Comparison of ENCODE assay signal across 17 cellular contexts in genomic region chr7:156889089-156889488, GRCh38. TPM values are rescaled to one million over a fixed set of nuclear protein-coding genes. Genes with fewer than 3 reads are reported as not detected.
DNase-seq lines count a peak whose midpoint lies in the region; ATAC-seq and TF ChIP-seq lines count a peak whose summit lies in the region.
"Had no signal": no experiment of that assay in that cellular context is flagged by ENCODE, and none has a peak within 500 bp of the region (broad histone marks: within the 10 kb centered on the region; RNA-seq: fewer than 3 reads in every experiment).

No MANE protein-coding gene starts in this region.

- intact Hi-C loops in MCF 10A (cut with micrococcal nuclease), result no loop called here
- intact Hi-C loops in mammary epithelial cell (cut with micrococcal nuclease), result no loop called here
- intact Hi-C loops in Right ventricle myocardium inferior (cut with DNase I), result no loop called here

- peaks cover 25% of the 10 kb centered on the region for H3K4me1 Mint-ChIP-seq in MCF 10A (ENCODE audit: insufficient read depth, unreplicated experiment)
- peaks cover 18% of the 10 kb centered on the region for H3K4me1 Mint-ChIP-seq in neural crest cell
- H3K4me1 Mint-ChIP-seq in activated T-helper 17 cell treated with anti-CD3 and anti-CD28 coated beads, Interleukin-2, amount 50 U/mL, for 72 hours, result peaks cover 19% of the 10 kb centered on the region

- peaks cover 4% of the 10 kb centered on the region for H3K4me1 ChIP-seq in mammary epithelial cell (ENCODE audit: insufficient read depth, low read length)

- no peak overlapping the region for H3K4me3 ChIP-seq in mammary epithelial cell (replicated peaks in 1 of 3; ENCODE audit: insufficient read depth in 1 of 3, low read depth in 2 of 3, low read length in 3 of 3)
- H3K4me3 ChIP-seq: gastrocnemius medialis, ovary, testis had no signal

- BruUV-seq in MCF 10A (replicated peaks; lab: Mats Ljungman, UMichigan), result no TSS peak
- no TSS peak for BruUV-seq in mammary epithelial cell (replicated peaks; lab: Mats Ljungman, UMichigan)

- H3K27ac Mint-ChIP-seq in MCF 10A (ENCODE audit: low read depth, unreplicated experiment), result peak overlapping the region; percentile 46
- H3K27ac Mint-ChIP-seq in neural crest cell (ENCODE audit: unreplicated experiment), result no peak overlapping the region
- no peak overlapping the region for H3K27ac Mint-ChIP-seq in activated T-helper 17 cell treated with anti-CD3 and anti-CD28 coated beads, Interleukin-2, amount 50 U/mL, for 72 hours
- H3K27ac Mint-ChIP-seq: activated CD8-positive, alpha-beta T cell treated with anti-CD3 and anti-CD28 coated beads, Interleukin-2, amount 10 ng/mL, durations not matched to agents 7 days and 5 days had no signal

- no peak overlapping the region for H3K27ac ChIP-seq in mammary epithelial cell (ENCODE audit: insufficient read depth, low read depth, low read length)
- H3K27ac ChIP-seq: HL-60, KMS-11, ovary, testis, WERI-Rb-1 had no signal

- H2AFZ ChIP-seq in mammary epithelial cell (ENCODE audit: low read depth, low read length), result no peak overlapping the region

- H4K20me1 ChIP-seq in mammary epithelial cell (ENCODE audit: insufficient read depth, low read length), result no peaks in the 10 kb centered on the region

- H3K9me3 Mint-ChIP-seq in MCF 10A (ENCODE audit: unreplicated experiment) (no peaks in the 10 kb centered on the region), neural crest cell (no peaks in the 10 kb centered on the region)
- no peaks in the 10 kb centered on the region for H3K9me3 Mint-ChIP-seq in activated T-helper 17 cell treated with anti-CD3 and anti-CD28 coated beads, Interleukin-2, amount 50 U/mL, for 72 hours

- H3K27me3 ChIP-seq in mammary epithelial cell (ENCODE audit: insufficient read depth, low read length), result peaks cover 2% of the 10 kb centered on the region
- H3K27me3 ChIP-seq: gastrocnemius medialis, ovary, testis had no signal

- no peaks in the 10 kb centered on the region for H3K9me3 ChIP-seq in mammary epithelial cell (replicated peaks; ENCODE audit: insufficient read depth, low read length)
- H3K9me3 ChIP-seq: gastrocnemius medialis, ovary, testis had no signal

- H3K9ac ChIP-seq in mammary epithelial cell (ENCODE audit: insufficient read depth, low read length), result no peak overlapping the region
- H3K9ac ChIP-seq: KMS-11 had no signal

- ATAC-seq in Right ventricle myocardium inferior, result no peak
- ATAC-seq in activated T-helper 17 cell treated with anti-CD3 and anti-CD28 coated beads, Interleukin-2, amount 50 U/mL, for 72 hours (replicated peaks), result no peak
- ATAC-seq: activated CD8-positive, alpha-beta T cell treated with anti-CD3 and anti-CD28 coated beads, Interleukin-2, amount 10 ng/mL, durations not matched to agents 7 days and 5 days; gastrocnemius medialis; left lobe of liver had no signal

- POLR2A ChIA-PET in MCF 10A (lab: Yijun Ruan, JAX), result interaction anchor here (0.7 kb wide), 1 partner anchor 64 kb away, joined by 3 read pairs; no protein-coding TSS in a partner anchor

- H3K79me2 ChIP-seq in mammary epithelial cell (ENCODE audit: insufficient read depth, low read length), result peaks cover 75% of the 10 kb centered on the region

- CTCF ChIA-PET in MCF 10A (lab: Yijun Ruan, JAX) (no interaction called here), mammary epithelial cell (lab: Charles Lee; ENCODE audit: low non-redundant PET) (no interaction called here)

- TF ChIP-seq CTCF in MCF 10A (IDR thresholded peaks at IDR 0.05; ENCODE audit: unreplicated experiment), result no peak
- TF ChIP-seq CTCF in mammary epithelial cell (conservative IDR thresholded peaks at IDR 0.05 in 1 of 2, IDR thresholded peaks at IDR 0.05 in 1 of 2; ENCODE audit: extremely low read depth in 1 of 2, insufficient read depth in 1 of 2, low read depth in 1 of 2, low read length in 2 of 2), result no peak
- no peak for TF ChIP-seq CTCF in neural crest cell (conservative IDR thresholded peaks at IDR 0.05)

- H3K36me3 ChIP-seq in mammary epithelial cell (ENCODE audit: insufficient read depth, low read length), result peaks cover 3% of the 10 kb centered on the region
- H3K36me3 ChIP-seq: gastrocnemius medialis, ovary, WERI-Rb-1 had no signal

- 82% methylated on average over 1 of the region's 1 CpG for WGBS in mammary epithelial cell (ENCODE audit: low coverage, missing lambda C conversion rate)

- no peak overlapping the region for H3K4me2 ChIP-seq in mammary epithelial cell (ENCODE audit: insufficient read depth, low read depth, low read length)
- H3K4me2 ChIP-seq: KMS-11 had no signal

- H3K27me3 Mint-ChIP-seq in MCF 10A (ENCODE audit: insufficient read depth, unreplicated experiment) (no peaks in the 10 kb centered on the region), neural crest cell (ENCODE audit: low read depth) (no peaks in the 10 kb centered on the region)
- no peaks in the 10 kb centered on the region for H3K27me3 Mint-ChIP-seq in activated T-helper 17 cell treated with anti-CD3 and anti-CD28 coated beads, Interleukin-2, amount 50 U/mL, for 72 hours
- H3K27me3 Mint-ChIP-seq: CD8-positive, alpha-beta memory T cell had no signal

- DNase-seq in MCF 10A (ENCODE audit: unreplicated experiment), result peak; percentile 53
- DNase-seq in mammary epithelial cell, result no peak
- peak; percentile 43 for DNase-seq in NCI-H2107 (lab: John Stamatoyannopoulos, UW)
- DNase-seq in SK-N-DZ (ENCODE audit: low spot score), result peak; percentile 26
- no peak for DNase-seq in neural crest cell (ENCODE audit: low read depth, low spot score)
- DNase-seq in Right ventricle myocardium inferior (ENCODE audit: missing footprints), result no peak
- no peak for DNase-seq in medulla oblongata (ENCODE audit: extremely low spot score)
- DNase-seq: activated CD8-positive, alpha-beta T cell treated with anti-CD3 and anti-CD28 coated beads, Interleukin-2, amount 10 ng/mL, durations not matched to agents 7 days and 5 days; CD8-positive, alpha-beta memory T cell; gastrocnemius medialis; ovary; WERI-Rb-1 had no signal

- H3K36me3 Mint-ChIP-seq in MCF 10A (ENCODE audit: insufficient read depth, unreplicated experiment), result peaks cover 14% of the 10 kb centered on the region
- H3K36me3 Mint-ChIP-seq in neural crest cell (ENCODE audit: low read depth), result peaks cover 15% of the 10 kb centered on the region
- H3K36me3 Mint-ChIP-seq in activated T-helper 17 cell treated with anti-CD3 and anti-CD28 coated beads, Interleukin-2, amount 50 U/mL, for 72 hours (ENCODE audit: low read depth), result no peaks in the 10 kb centered on the region

- in situ Hi-C loops in mammary epithelial cell (cut with MboI; ENCODE audit: low sequenced_read_pairs in 2 of 2), result no loop called here

- no peak overlapping the region for H3K4me3 Mint-ChIP-seq in MCF 10A (ENCODE audit: unreplicated experiment)
- peak overlapping the region; percentile 39 for H3K4me3 Mint-ChIP-seq in neural crest cell
- H3K4me3 Mint-ChIP-seq in activated T-helper 17 cell treated with anti-CD3 and anti-CD28 coated beads, Interleukin-2, amount 50 U/mL, for 72 hours, result no peak overlapping the region
- H3K4me3 Mint-ChIP-seq: activated CD8-positive, alpha-beta T cell treated with anti-CD3 and anti-CD28 coated beads, Interleukin-2, amount 10 ng/mL, durations not matched to agents 7 days and 5 days had no signal

- dilution Hi-C loops in mammary epithelial cell (cut with HindIII; ENCODE audit: low sequenced_read_pairs), result no loop called here

RNA-seq across cellular contexts. Expression of gene LMBR1, which starts 3.9 kb away (rescaled TPM):
- total RNA-seq in MCF 10A (2022) (95.6 and 105 TPM in 2 replicates), mammary epithelial cell (10 to 100 TPM; 63.7 to 65.6 TPM), neural crest cell (55.1 and 58.0 TPM in 2 replicates), Right ventricle myocardium inferior (35.4 TPM)
- polyA plus RNA-seq in mammary epithelial cell, result 24.1 TPM
- 85.6 TPM for polyA minus RNA-seq in mammary epithelial cell
- 21.9 and 24.9 TPM in 2 replicates for polyA plus RNA-seq in SK-N-DZ (2014; cell fraction: cytosol; rRNA removed)
- polyA plus RNA-seq in SK-N-DZ (2014; cell fraction: nucleus; rRNA removed), result 51.7 and 56.1 TPM in 2 replicates
- total RNA-seq in activated T-helper 17 cell treated with anti-CD3 and anti-CD28 coated beads, Interleukin-2, amount 50 U/mL, for 72 hours, result 10 to 100 TPM; 38.7 to 48.0 TPM

Comparison
In these comparisons a context has a peak if more than half of its experiments do, and no peak if none do; other contexts are left out.
1. DNase-seq: peak in MCF 10A (single experiment), NCI-H2107 (single experiment) and SK-N-DZ (single experiment); none in mammary epithelial cell (single experiment), neural crest cell (single experiment), Right ventricle myocardium inferior (single experiment) and medulla oblongata (single experiment).